Comparison of ENCODE assay signal across 27 cellular contexts in genomic region chr19:7980635-7981121, GRCh38. TPM values are rescaled to one million over a fixed set of nuclear protein-coding genes. Genes with fewer than 3 reads are reported as not detected.
"Had no signal": no experiment of that assay in that cellular context is flagged by ENCODE, and none has a peak within 500 bp of the region (broad histone marks: within the 10 kb centered on the region; RNA-seq: fewer than 3 reads in every experiment).

No MANE protein-coding gene starts in this region.

- H3K4me3 ChIP-seq: breast epithelium, colonic mucosa, dorsolateral prefrontal cortex, esophagus squamous epithelium, gastrocnemius medialis, pancreas, thoracic aorta, upper lobe of left lung had no signal

- H3K27me3 Mint-ChIP-seq: activated naive CD8-positive, alpha-beta T cell treated with anti-CD3 and anti-CD28 coated beads, Interleukin-2, amount 10 ng/mL, durations not matched to agents 7 days and 5 days; activated T-cell treated with anti-CD3 and anti-CD28 coated beads, Interleukin-2, amount 50 U/mL, for 24 hours; activated T-helper 17 cell treated with anti-CD3 and anti-CD28 coated beads, Interleukin-2, amount 50 U/mL, for 72 hours; effector memory CD8-positive, alpha-beta T cell; stimulated activated memory B cell treated with anti-CD40 and anti-IgM and Interleukin-4, amounts not matched to agents 10 μg/mL and 1 μg/mL and 100 μg/mL, for 72 hours; T-cell had no signal

- H3K9me3 Mint-ChIP-seq: activated naive CD8-positive, alpha-beta T cell treated with anti-CD3 and anti-CD28 coated beads, Interleukin-2, amount 10 ng/mL, durations not matched to agents 7 days and 5 days; activated T-cell treated with anti-CD3 and anti-CD28 coated beads, Interleukin-2, amount 50 U/mL, for 24 hours; activated T-helper 17 cell treated with anti-CD3 and anti-CD28 coated beads, Interleukin-2, amount 50 U/mL, for 72 hours; effector memory CD8-positive, alpha-beta T cell; natural killer cell; stimulated activated memory B cell treated with anti-CD40 and anti-IgM and Interleukin-4, amounts not matched to agents 10 μg/mL and 1 μg/mL and 100 μg/mL, for 72 hours; T-cell had no signal

- H3K4me3 Mint-ChIP-seq: activated naive CD8-positive, alpha-beta T cell treated with anti-CD3 and anti-CD28 coated beads, Interleukin-2, amount 10 ng/mL, durations not matched to agents 7 days and 5 days; activated T-cell treated with anti-CD3 and anti-CD28 coated beads, Interleukin-2, amount 50 U/mL, for 24 hours; activated T-helper 17 cell treated with anti-CD3 and anti-CD28 coated beads, Interleukin-2, amount 50 U/mL, for 72 hours; effector memory CD8-positive, alpha-beta T cell; natural killer cell; stimulated activated memory B cell treated with anti-CD40 and anti-IgM and Interleukin-4, amounts not matched to agents 10 μg/mL and 1 μg/mL and 100 μg/mL, for 72 hours; T-cell had no signal

- H3K27ac ChIP-seq: colonic mucosa, esophagus squamous epithelium, neutrophil, pancreas, thoracic aorta had no signal

- H3K4me1 Mint-ChIP-seq: activated naive CD8-positive, alpha-beta T cell treated with anti-CD3 and anti-CD28 coated beads, Interleukin-2, amount 10 ng/mL, durations not matched to agents 7 days and 5 days; activated T-helper 17 cell treated with anti-CD3 and anti-CD28 coated beads, Interleukin-2, amount 50 U/mL, for 72 hours; stimulated activated memory B cell treated with anti-CD40 and anti-IgM and Interleukin-4, amounts not matched to agents 10 μg/mL and 1 μg/mL and 100 μg/mL, for 72 hours had no signal

- H3K36me3 Mint-ChIP-seq: natural killer cell had no signal

- H3K27ac Mint-ChIP-seq: activated naive CD8-positive, alpha-beta T cell treated with anti-CD3 and anti-CD28 coated beads, Interleukin-2, amount 10 ng/mL, durations not matched to agents 7 days and 5 days; activated T-helper 17 cell treated with anti-CD3 and anti-CD28 coated beads, Interleukin-2, amount 50 U/mL, for 72 hours; effector memory CD8-positive, alpha-beta T cell; stimulated activated memory B cell treated with anti-CD40 and anti-IgM and Interleukin-4, amounts not matched to agents 10 μg/mL and 1 μg/mL and 100 μg/mL, for 72 hours; T-cell had no signal

- DNase-seq: activated CD4-positive, alpha-beta T cell treated with anti-CD3 and anti-CD28 coated beads, Interleukin-2, amount 50 U/mL, for 4 hours; activated CD8-positive, alpha-beta memory T cell treated with anti-CD3 and anti-CD28 coated beads for 24 hours; activated CD8-positive, alpha-beta memory T cell treated with anti-CD3 and anti-CD28 coated beads, Interleukin-2, amount 50 U/mL, for 4 hours; activated naive CD4-positive, alpha-beta T cell; activated naive CD8-positive, alpha-beta T cell treated with anti-CD3 and anti-CD28 coated beads, Interleukin-2, amount 10 ng/mL, durations not matched to agents 7 days and 5 days; activated T-cell treated with anti-CD3 and anti-CD28 coated beads, Interleukin-2, amount 50 U/mL, for 24 hours; amniotic stem cell; colonic mucosa; effector memory CD8-positive, alpha-beta T cell; esophagus squamous epithelium; gastrocnemius medialis; head of caudate nucleus; hypothalamus; midbrain; natural killer cell; stimulated activated CD4-positive, alpha-beta T cell treated with anti-CD3 and anti-CD28 coated beads, Interleukin-1b, Interleukin-23, amount 100 ng/mL, for 48 hours; T-cell; upper lobe of left lung had no signal

- H3K4me1 ChIP-seq: breast epithelium, colonic mucosa, pancreas, upper lobe of left lung had no signal

- H3K9me3 ChIP-seq: breast epithelium, colonic mucosa, esophagus squamous epithelium, gastrocnemius medialis, neutrophil, pancreas, thoracic aorta, upper lobe of left lung had no signal

- H3K27me3 ChIP-seq: breast epithelium, colonic mucosa, dorsolateral prefrontal cortex, esophagus squamous epithelium, gastrocnemius medialis, neutrophil, pancreas, upper lobe of left lung had no signal

- ATAC-seq: activated T-helper 17 cell treated with anti-CD3 and anti-CD28 coated beads, Interleukin-2, amount 50 U/mL, for 72 hours; effector memory CD8-positive, alpha-beta T cell; gastrocnemius medialis; natural killer cell; pancreas; right cardiac atrium; SK-N-SH treated with all-trans-retinoic acid at 6 μM for 48 hours; stimulated activated memory B cell treated with anti-CD40 and anti-IgM and Interleukin-4, amounts not matched to agents 10 μg/mL and 1 μg/mL and 100 μg/mL, for 72 hours; T-cell had no signal

RNA-seq across cellular contexts. Expression of gene CTXN1, which starts 54.7 kb away (rescaled TPM):
- total RNA-seq: activated naive CD8-positive, alpha-beta T cell treated with anti-CD3 and anti-CD28 coated beads, Interleukin-2, amount 10 ng/mL, durations not matched to agents 7 days and 5 days; gastrocnemius medialis had no signal
